In the genomic region with DNA sequence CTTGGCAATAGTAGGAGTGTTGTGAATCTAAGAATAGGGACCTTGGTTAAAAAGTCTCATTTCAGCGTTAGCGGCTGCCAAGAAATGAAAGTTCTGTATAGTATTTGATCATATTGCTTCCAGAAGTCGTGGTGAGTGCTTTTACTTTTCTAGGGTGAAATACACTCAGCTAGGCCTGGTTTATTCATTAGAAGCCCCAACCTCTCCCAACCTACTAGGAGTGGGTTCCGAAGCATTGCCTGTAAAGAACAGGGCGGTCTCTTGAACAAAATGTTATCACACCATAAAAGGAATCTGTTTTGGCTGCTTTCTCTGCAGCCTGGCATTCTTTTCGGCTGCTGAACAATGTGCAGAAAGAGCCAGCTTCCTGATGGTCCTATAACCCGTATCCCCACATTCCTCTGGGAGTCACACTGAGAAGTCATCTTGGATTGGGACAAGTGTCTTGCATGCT, we compare ENCODE assay signal across 11 cellular contexts.
A peak's percentile ranks its signal among the peaks of the same experiment; 100 is the strongest.
DNase-seq lines count a peak whose midpoint lies in the region; ATAC-seq, FAIRE-seq and TF ChIP-seq lines count a peak whose summit lies in the region.
"Had no signal": no experiment of that assay in that cellular context is flagged by ENCODE, and none has a peak within 500 bp of the region (broad histone marks: within the 10 kb centered on the region; RNA-seq: fewer than 3 reads in every experiment).

No MANE protein-coding gene starts in this region.

- H3K36me3 ChIP-seq in endothelial cell of umbilical vein (ENCODE audit: control insufficient read depth in 2 of 2, extremely low read depth in 1 of 2, insufficient read depth in 2 of 2, low read length in 2 of 2) = no peaks in the 10 kb centered on the region
- no peaks in the 10 kb centered on the region for H3K36me3 ChIP-seq in urinary bladder (ENCODE audit: insufficient read depth)

- peaks cover 40% of the 10 kb centered on the region for H3K4me1 Mint-ChIP-seq in activated naive CD4-positive, alpha-beta T cell treated with anti-CD3 and anti-CD28 coated beads, Interleukin-2, amount 10 ng/mL, durations not matched to agents 7 days and 5 days
- peaks cover 24 to 61% (median 34%) of the 10 kb centered on the region in 3 donors for H3K4me1 Mint-ChIP-seq in naive B cell

- H3K4me3 Mint-ChIP-seq in activated naive CD4-positive, alpha-beta T cell treated with anti-CD3 and anti-CD28 coated beads, Interleukin-2, amount 10 ng/mL, durations not matched to agents 7 days and 5 days = no peak overlapping the region
- peak overlapping the region in 7 of 8 donors; percentile 35 to 73 (median 56) for H3K4me3 Mint-ChIP-seq in naive B cell

- peaks cover 35% of the 10 kb centered on the region for H3K4me1 ChIP-seq in endothelial cell of umbilical vein (ENCODE audit: control insufficient read depth, extremely low read depth, insufficient read depth, low read length)
- H3K4me1 ChIP-seq in urinary bladder (ENCODE audit: insufficient read depth) = peaks cover 2% of the 10 kb centered on the region

- peak overlapping the region; percentile 86 for H3K27ac ChIP-seq in endothelial cell of umbilical vein (ENCODE audit: insufficient read depth, low read depth, low read length)
- peak overlapping the region; percentile 67 for H3K27ac ChIP-seq in urinary bladder (ENCODE audit: low read depth)

- H2AFZ ChIP-seq in endothelial cell of umbilical vein (ENCODE audit: low read depth, low read length) = no peak overlapping the region

- no peak for DNase-seq in activated naive CD4-positive, alpha-beta T cell treated with anti-CD3 and anti-CD28 coated beads, Interleukin-2, amount 10 ng/mL, durations not matched to agents 7 days and 5 days
- no peak for DNase-seq in activated naive CD4-positive, alpha-beta T cell treated with Interleukin-2 at 50 U/mL for 16 hours
- peak; percentile 75 for DNase-seq in endothelial cell of umbilical vein (ENCODE audit: low read depth, low spot score)
- DNase-seq in naive B cell = no peak
- DNase-seq in midbrain (lab: John Stamatoyannopoulos, UW) = no peak
- DNase-seq in activated CD4-positive, alpha-beta T cell treated with anti-CD3 and anti-CD28 coated beads for 4 hours = no peak
- DNase-seq: NCI-H524 treated with DMSO at 0.1 percent for 48 hours; stimulated activated CD4-positive, alpha-beta T cell treated with anti-CD3 and anti-CD28 coated beads, Interleukin-4, amount 100 ng/mL, for 4 hours had no signal

- peaks cover 24% of the 10 kb centered on the region for H3K36me3 Mint-ChIP-seq in activated naive CD4-positive, alpha-beta T cell treated with anti-CD3 and anti-CD28 coated beads, Interleukin-2, amount 10 ng/mL, durations not matched to agents 7 days and 5 days
- H3K36me3 Mint-ChIP-seq in naive B cell = peaks cover 0 to 9% of the 10 kb centered on the region in 2 donors

- H3K27me3 Mint-ChIP-seq in activated naive CD4-positive, alpha-beta T cell treated with anti-CD3 and anti-CD28 coated beads, Interleukin-2, amount 10 ng/mL, durations not matched to agents 7 days and 5 days = no peaks in the 10 kb centered on the region
- H3K27me3 Mint-ChIP-seq in naive B cell = no peaks in the 10 kb centered on the region

- intact Hi-C loops in endothelial cell of umbilical vein (cut with micrococcal nuclease) = loop anchor here (1.0 to 2.0 kb wide), 3 partner anchors 8 to 101 kb away; no protein-coding TSS in a partner anchor

- H3K4me2 ChIP-seq in endothelial cell of umbilical vein (ENCODE audit: insufficient read depth, low read length) = peak overlapping the region; percentile 95

- ATAC-seq in naive B cell (ENCODE audit: low read depth in 2 of 2) (peak in 1 of 2 donors; percentile 7), HG02852 (IDR thresholded peaks at IDR 0.05; ENCODE audit: unreplicated experiment) (no peak)

- H3K27me3 ChIP-seq in endothelial cell of umbilical vein (ENCODE audit: control insufficient read depth in 2 of 2, insufficient read depth in 2 of 2, low read length in 2 of 2) = no peaks in the 10 kb centered on the region

- BruUV-seq in endothelial cell of umbilical vein (replicated peaks; lab: Mats Ljungman, UMichigan) = no TSS peak

- H3K9ac ChIP-seq in endothelial cell of umbilical vein (replicated peaks; ENCODE audit: extremely low read depth, insufficient read depth, low read length) = peak overlapping the region; percentile 80

- peak overlapping the region; percentile 81 for H3K27ac Mint-ChIP-seq in activated naive CD4-positive, alpha-beta T cell treated with anti-CD3 and anti-CD28 coated beads, Interleukin-2, amount 10 ng/mL, durations not matched to agents 7 days and 5 days
- H3K27ac Mint-ChIP-seq in naive B cell = peak overlapping the region; percentile 68 to 92 (median 83)

- FAIRE-seq in endothelial cell of umbilical vein (lab: Jason Lieb, UNC) = peak; percentile 85
- FAIRE-seq: frontal cortex had no signal

- CTCF ChIA-PET in activated naive CD4-positive, alpha-beta T cell treated with anti-CD3 and anti-CD28 coated beads, Interleukin-2, amount 10 ng/mL, durations not matched to agents 7 days and 5 days (lab: Charles Lee) = interaction anchor here (1.4 to 1.9 kb wide), 3 partner anchors 10 to 13 kb away, joined by 3 to 5 read pairs (median 3); no protein-coding TSS in a partner anchor
- CTCF ChIA-PET in endothelial cell of umbilical vein (lab: Charles Lee) = interaction anchor here (1.0 to 1.2 kb wide), 4 partner anchors 10 to 103 kb away, joined by 3 to 5 read pairs (median 3); a partner anchor contains a TSS

- TF ChIP-seq POLR2A in endothelial cell of umbilical vein (IDR thresholded peaks at IDR 0.05; ENCODE audit: low read depth, low read length) = no peak

- H3K4me3 ChIP-seq in endothelial cell of umbilical vein (replicated peaks in 1 of 3; ENCODE audit: insufficient read depth in 1 of 3, low read depth in 1 of 3, low read length in 3 of 3) (peak overlapping the region in 2 of 3 experiments; percentile 9 to 51), urinary bladder (ENCODE audit: low read depth, low read length) (no peak overlapping the region)

- no peak for TF ChIP-seq CTCF in endothelial cell of umbilical vein (IDR thresholded peaks at IDR 0.05; ENCODE audit: extremely low read depth in 1 of 2, insufficient read depth in 1 of 2, low read depth in 1 of 2, low read length in 2 of 2)

- POLR2A ChIA-PET in endothelial cell of umbilical vein (lab: Charles Lee) = no interaction called here

- no peaks in the 10 kb centered on the region for H3K9me3 ChIP-seq in endothelial cell of umbilical vein (replicated peaks; ENCODE audit: control insufficient read depth, insufficient read depth, low read length)

- H3K79me2 ChIP-seq in endothelial cell of umbilical vein (ENCODE audit: control insufficient read depth, insufficient read depth, low read length) = peaks cover 11% of the 10 kb centered on the region

- no peaks in the 10 kb centered on the region for H3K9me3 Mint-ChIP-seq in activated naive CD4-positive, alpha-beta T cell treated with anti-CD3 and anti-CD28 coated beads, Interleukin-2, amount 10 ng/mL, durations not matched to agents 7 days and 5 days
- peaks cover 0 to 3% (median 0%) of the 10 kb centered on the region in 7 donors for H3K9me3 Mint-ChIP-seq in naive B cell

- dilution Hi-C loops in endothelial cell of umbilical vein (cut with MboI; ENCODE audit: extremely low pct_ligation_motif_present, low sequenced_read_pairs) = no loop called here

- no peaks in the 10 kb centered on the region for H3K9me1 ChIP-seq in endothelial cell of umbilical vein (replicated peaks; ENCODE audit: control insufficient read depth, extremely low read depth, insufficient read depth, low read length)

- H4K20me1 ChIP-seq in endothelial cell of umbilical vein (replicated peaks; ENCODE audit: control insufficient read depth, extremely low read depth, insufficient read depth, low read length) = no peaks in the 10 kb centered on the region

- 24% methylated on average over 7 of the region's 7 CpGs for WGBS in urinary bladder

TF ChIP-seq in endothelial cell of umbilical vein, 7 proteins besides CTCF, POLR2A, EP300 and RAD21:
- TF ChIP-seq, protein P1, sequence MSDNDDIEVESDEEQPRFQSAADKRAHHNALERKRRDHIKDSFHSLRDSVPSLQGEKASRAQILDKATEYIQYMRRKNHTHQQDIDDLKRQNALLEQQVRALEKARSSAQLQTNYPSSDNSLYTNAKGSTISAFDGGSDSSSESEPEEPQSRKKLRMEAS (IDR thresholded peaks at IDR 0.05; ENCODE audit: insufficient read depth, insufficient read length) = no peak
